ENCODE assay signal across 9 cellular contexts in genomic region chr10:67790534-67791408, GRCh38. TPM values are rescaled to one million over a fixed set of nuclear protein-coding genes. Genes with fewer than 3 reads are reported as not detected.
A peak's percentile ranks its signal among the peaks of the same experiment; 100 is the strongest.
DNase-seq lines count a peak whose midpoint lies in the region; ATAC-seq lines count a peak whose summit lies in the region.
"Had no signal": no experiment of that assay in that cellular context is flagged by ENCODE, and none has a peak within 500 bp of the region (broad histone marks: within the 10 kb centered on the region; RNA-seq: fewer than 3 reads in every experiment).

No MANE protein-coding gene starts in this region.

- no peaks in the 10 kb centered on the region for H3K27me3 Mint-ChIP-seq in activated CD4-positive, alpha-beta T cell treated with anti-CD3 and anti-CD28 coated beads for 36 hours
- H3K27me3 Mint-ChIP-seq: activated B cell treated with CpG ODN at 0.5 μM for 24 hours had no signal

- ATAC-seq in activated CD4-positive, alpha-beta T cell treated with anti-CD3 and anti-CD28 coated beads for 36 hours = peak; percentile 76
- ATAC-seq in HG03025 (IDR thresholded peaks at IDR 0.05; ENCODE audit: low FRiP score, unreplicated experiment) = no peak

- H3K9ac ChIP-seq in adipocyte (ENCODE audit: low read length) = no peak overlapping the region

- CTCF ChIA-PET in activated CD4-positive, alpha-beta T cell treated with anti-CD3 and anti-CD28 coated beads for 36 hours (lab: Charles Lee) = interaction anchor here (0.9 to 3.4 kb wide), 6 partner anchors 12 to 511 kb away, joined by 3 to 61 read pairs (median 3); no protein-coding TSS in a partner anchor

- H3K4me1 Mint-ChIP-seq in activated CD4-positive, alpha-beta T cell treated with anti-CD3 and anti-CD28 coated beads for 36 hours = peaks cover 19% of the 10 kb centered on the region

- no peaks in the 10 kb centered on the region for H3K27me3 ChIP-seq in adipocyte (replicated peaks; ENCODE audit: control insufficient read depth, insufficient read depth, low read length)

- intact Hi-C loops in activated CD4-positive, alpha-beta T cell treated with anti-CD3 and anti-CD28 coated beads for 36 hours (cut with DNase I, micrococcal nuclease) = loop anchor here (1.0 to 2.0 kb wide), 5 partner anchors 13 to 60 kb away; no protein-coding TSS in a partner anchor

- no peaks in the 10 kb centered on the region for H3K36me3 Mint-ChIP-seq in activated CD4-positive, alpha-beta T cell treated with anti-CD3 and anti-CD28 coated beads for 36 hours (ENCODE audit: low read depth)

- no peaks in the 10 kb centered on the region for H3K36me3 ChIP-seq in adipocyte (ENCODE audit: control insufficient read depth, insufficient read depth, low read length, severe bottlenecking)

- no peaks in the 10 kb centered on the region for H3K9me3 Mint-ChIP-seq in activated CD4-positive, alpha-beta T cell treated with anti-CD3 and anti-CD28 coated beads for 36 hours (ENCODE audit: low read depth)
- H3K9me3 Mint-ChIP-seq: activated B cell treated with CpG ODN at 0.5 μM for 24 hours had no signal

- peak overlapping the region; percentile 85 for H3K27ac Mint-ChIP-seq in activated CD4-positive, alpha-beta T cell treated with anti-CD3 and anti-CD28 coated beads for 36 hours
- H3K27ac Mint-ChIP-seq: activated B cell treated with CpG ODN at 0.5 μM for 24 hours had no signal

- H3K4me3 Mint-ChIP-seq in activated CD4-positive, alpha-beta T cell treated with anti-CD3 and anti-CD28 coated beads for 36 hours = no peak overlapping the region
- H3K4me3 Mint-ChIP-seq: activated B cell treated with CpG ODN at 0.5 μM for 24 hours had no signal

- POLR2A ChIA-PET in activated CD4-positive, alpha-beta T cell treated with anti-CD3 and anti-CD28 coated beads for 36 hours (lab: Charles Lee) = interaction anchor here (0.6 kb wide), 1 partner anchor 289 kb away, joined by 4 read pairs; no protein-coding TSS in a partner anchor

- no peak overlapping the region for H3K4me3 ChIP-seq in adipocyte (ENCODE audit: low read length)

- peaks cover 31% of the 10 kb centered on the region for H3K4me1 ChIP-seq in adipocyte (ENCODE audit: control insufficient read depth, insufficient read depth, low read length)

- peak; percentile 62 for DNase-seq in activated CD4-positive, alpha-beta T cell treated with anti-CD3 and anti-CD28 coated beads for 36 hours
- no peak for DNase-seq in activated CD4-positive, alpha-beta T cell treated with anti-CD3 and anti-CD28 coated beads, Interleukin-2, amount 50 U/mL, for 1 hour
- DNase-seq in M059J (ENCODE audit: low read depth) (peak; percentile 25), adipocyte (ENCODE audit: low read depth) (peak; percentile 82), retina (no peak), NCI-H2171 (lab: John Stamatoyannopoulos, UW) (no peak)
- DNase-seq in stimulated activated CD8-positive, alpha-beta memory T cell treated with anti-CD3 and anti-CD28 coated beads, Interleukin-15, amount 100 ng/mL, for 48 hours (ENCODE audit: low read depth in 2 of 2) = peak; percentile 18 to 19
- DNase-seq: activated B cell treated with CpG ODN at 0.5 μM for 24 hours had no signal

- H3K9me3 ChIP-seq in adipocyte (ENCODE audit: control insufficient read depth, low read length) = no peaks in the 10 kb centered on the region

RNA-seq across cellular contexts. Expression of gene DNAJC12, which starts 47.2 kb away (rescaled TPM):
- total RNA-seq in activated CD4-positive, alpha-beta T cell treated with anti-CD3 and anti-CD28 coated beads for 36 hours = 1 to 10 TPM; 6.6 to 7.0 TPM
- 2.4 and 3.4 TPM in 2 replicates for total RNA-seq in M059J (2014; rRNA removed; shearing (Covaris generic))

Comparison
In these comparisons a context has a peak if more than half of its experiments do, and no peak if none do; other contexts are left out.
1. DNase-seq: peak in activated CD4-positive, alpha-beta T cell treated with anti-CD3 and anti-CD28 coated beads for 36 hours (single experiment), M059J (single experiment), adipocyte (single experiment) and stimulated activated CD8-positive, alpha-beta memory T cell treated with anti-CD3 and anti-CD28 coated beads, Interleukin-15, amount 100 ng/mL, for 48 hours (2 of 2); none in activated CD4-positive, alpha-beta T cell treated with anti-CD3 and anti-CD28 coated beads, Interleukin-2, amount 50 U/mL, for 1 hour (single experiment), retina (single experiment) and NCI-H2171 (single experiment).